ENCODE assay signal across 11 cellular contexts in the genomic region with DNA sequence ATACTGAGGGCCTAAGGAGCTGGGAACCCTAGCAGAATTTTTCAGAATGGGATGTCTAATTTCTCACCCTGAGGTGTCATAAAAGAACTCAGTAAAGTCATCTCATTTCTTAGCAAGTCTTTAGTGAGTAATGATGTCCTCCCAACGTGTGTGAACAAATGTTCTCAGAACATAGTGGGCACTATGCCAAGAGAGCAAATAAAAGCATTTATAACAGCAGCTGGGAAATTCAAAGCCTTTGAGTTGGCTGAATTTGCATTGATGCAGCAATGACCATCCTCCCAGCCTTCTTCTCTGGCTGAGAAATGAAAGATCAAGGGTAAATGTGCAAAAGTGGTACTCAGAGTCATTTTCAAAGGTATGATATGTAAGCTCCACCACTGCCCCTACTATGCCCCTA.
DNase-seq lines count a peak whose midpoint lies in the region; ATAC-seq and TF ChIP-seq lines count a peak whose summit lies in the region.
"Had no signal": no experiment of that assay in that cellular context is flagged by ENCODE, and none has a peak within 500 bp of the region (broad histone marks: within the 10 kb centered on the region; RNA-seq: fewer than 3 reads in every experiment).

No MANE protein-coding gene starts in this region.

- H3K4me1 Mint-ChIP-seq in Calu3 (ENCODE audit: low read depth, unreplicated experiment) (peaks cover 38% of the 10 kb centered on the region), T-cell (peaks cover 27 to 67% (median 50%) of the 10 kb centered on the region in 3 donors)
- H3K4me1 Mint-ChIP-seq: endodermal cell had no signal

- no peaks in the 10 kb centered on the region for H3K36me3 ChIP-seq in HEK293 (ENCODE audit: control insufficient read depth in 2 of 2, insufficient read depth in 1 of 2, low read length in 2 of 2)
- H3K36me3 ChIP-seq: tibial nerve had no signal

- no TSS peak for BruUV-seq in Calu3 (replicated peaks; lab: Mats Ljungman, UMichigan)

- H3K4me3 Mint-ChIP-seq in Calu3 (ENCODE audit: low read depth, unreplicated experiment) (no peak overlapping the region), T-cell (no peak overlapping the region)
- H3K4me3 Mint-ChIP-seq: endodermal cell, T-helper 17 cell had no signal

- CTCF ChIA-PET in HEK293 (lab: Yijun Ruan, JAX) = interaction anchor here (0.9 kb wide), 1 partner anchor 13 kb away, joined by 3 read pairs; no protein-coding TSS in a partner anchor
- CTCF ChIA-PET in Calu3 (lab: Charles Lee) = interaction anchor here (0.6 kb wide), 1 partner anchor 31 kb away, joined by 3 read pairs; no protein-coding TSS in a partner anchor
- CTCF ChIA-PET in T-cell (lab: Charles Lee) = no interaction called here

- no peaks in the 10 kb centered on the region for H3K36me3 Mint-ChIP-seq in Calu3 (ENCODE audit: insufficient read depth, unreplicated experiment)
- peaks cover 7% of the 10 kb centered on the region for H3K36me3 Mint-ChIP-seq in T-cell

- intact Hi-C loops in Calu3 (cut with micrococcal nuclease; ENCODE audit: unreplicated experiment) = no loop called here

- H3K9me3 Mint-ChIP-seq in Calu3 (ENCODE audit: low read depth, unreplicated experiment) (peaks cover 7% of the 10 kb centered on the region), T-cell (peaks cover 9 to 14% (median 11%) of the 10 kb centered on the region in 3 donors)

- ATAC-seq in T-cell (replicated peaks in 1 of 4) = no peak
- ATAC-seq: T-helper 17 cell had no signal

- 0 out of 2 replicates have a peak, but pooled peaks cover 3% of the 10 kb centered on the region for H3K4me1 ChIP-seq in HEK293 (ENCODE audit: control insufficient read depth, insufficient read depth, low read length)

- H3K4me3 ChIP-seq in HEK293 (ENCODE audit: low read depth, low read length) = no peak overlapping the region
- H3K4me3 ChIP-seq: tibial nerve had no signal

- H3K9me3 ChIP-seq in HEK293 (ENCODE audit: control insufficient read depth, insufficient read depth, low read depth, low read length) = no peaks in the 10 kb centered on the region
- H3K9me3 ChIP-seq: tibial nerve had no signal

- H3K27ac Mint-ChIP-seq in Calu3 (ENCODE audit: unreplicated experiment) = no peak overlapping the region
- no peak overlapping the region for H3K27ac Mint-ChIP-seq in T-cell
- H3K27ac Mint-ChIP-seq: endodermal cell, T-helper 17 cell had no signal

- no peak for TF ChIP-seq POLR2A in erythroblast (IDR thresholded peaks at IDR 0.05; ENCODE audit: low read length)

- DNase-seq in DMS153 (lab: John Stamatoyannopoulos, UW) (peak; percentile 19), RPMI8226 (peak; percentile 48), globus pallidus (ENCODE audit: low spot score) (peak; percentile 9), erythroblast (lab: John Stamatoyannopoulos, UW) (no peak), Calu3 (no peak), HUDEP-2 (lab: John Stamatoyannopoulos, UW; ENCODE audit: unreplicated experiment in 76 of 76) (no peak), T-cell (no peak)
- DNase-seq: endodermal cell, T-helper 17 cell had no signal

- TF ChIP-seq CTCF in HEK293 (tag by site-specific recombination; IDR thresholded peaks at IDR 0.05) = no peak
- no peak for TF ChIP-seq CTCF in Calu3 (IDR thresholded peaks at IDR 0.05; ENCODE audit: unreplicated experiment)

- H3K27ac ChIP-seq in HEK293 (ENCODE audit: extremely low read depth, low read depth, low read length) = no peak overlapping the region
- H3K27ac ChIP-seq: tibial nerve had no signal

- POLR2A ChIA-PET in HEK293 (lab: Yijun Ruan, JAX) (no interaction called here), T-cell (lab: Charles Lee) (no interaction called here)

- no peaks in the 10 kb centered on the region for H3K27me3 Mint-ChIP-seq in Calu3 (ENCODE audit: unreplicated experiment)
- no peaks in the 10 kb centered on the region for H3K27me3 Mint-ChIP-seq in T-cell
- H3K27me3 Mint-ChIP-seq: T-helper 17 cell had no signal

TF ChIP-seq in HEK293, 187 proteins besides CTCF, POLR2A, EP300 and RAD21:
- peak; percentile 63 for TF ChIP-seq ZNF350 (tag by site-specific recombination; IDR thresholded peaks at IDR 0.05)
- no peak for TF ChIP-seq HOXA7 (CRISPR knock-in tag; IDR thresholded peaks at IDR 0.05; ENCODE audit: borderline replicate concordance)
- no peak for TF ChIP-seq ZSCAN18 (tag by site-specific recombination; IDR thresholded peaks at IDR 0.05)
- TF ChIP-seq ZNF530 (tag by site-specific recombination; IDR thresholded peaks at IDR 0.05; ENCODE audit: low read depth) = no peak
- TF ChIP-seq ZNF791 (tag by site-specific recombination; IDR thresholded peaks at IDR 0.05) = no peak
- TF ChIP-seq BCL11B (tag by site-specific recombination; IDR thresholded peaks at IDR 0.05; ENCODE audit: low read depth) = no peak
- peak; percentile 31; the same call in 1 of the 2 replicates for TF ChIP-seq ZNF112 (tag by site-specific recombination; IDR thresholded peaks at IDR 0.05)
- TF ChIP-seq BCL6B (tag by site-specific recombination; IDR thresholded peaks at IDR 0.05) = 0 out of 2 replicates have a peak, but pooled peaks have one; percentile 32
- 0 out of 2 replicates have a peak, but pooled peaks have one; percentile 48 for TF ChIP-seq ZNF660 (tag by site-specific recombination; IDR thresholded peaks at IDR 0.05)
- TF ChIP-seq ZNF776 (tag by site-specific recombination; IDR thresholded peaks at IDR 0.05; ENCODE audit: borderline replicate concordance) = 0 out of 2 replicates have a peak, but pooled peaks have one; percentile 68
- TF ChIP-seq ZNF544 (tag by site-specific recombination; IDR thresholded peaks at IDR 0.05) = no peak
TF ChIP-seq in HEK293: peak in this region for 5.

Comparison
In these comparisons a context has a peak if more than half of its experiments do, and no peak if none do; other contexts are left out.
1. DNase-seq: peak in DMS153 (single experiment), RPMI8226 (single experiment) and globus pallidus (single experiment); none in erythroblast (0 of 2), Calu3 (single experiment), HUDEP-2 (0 of 76) and T-cell (0 of 34).
2. CTCF ChIA-PET loops: an anchor here in HEK293 (0.9 kb wide) and Calu3 (0.6 kb wide); none called in T-cell.